ENCODE assay signal across 8 cellular contexts in the genomic region with DNA sequence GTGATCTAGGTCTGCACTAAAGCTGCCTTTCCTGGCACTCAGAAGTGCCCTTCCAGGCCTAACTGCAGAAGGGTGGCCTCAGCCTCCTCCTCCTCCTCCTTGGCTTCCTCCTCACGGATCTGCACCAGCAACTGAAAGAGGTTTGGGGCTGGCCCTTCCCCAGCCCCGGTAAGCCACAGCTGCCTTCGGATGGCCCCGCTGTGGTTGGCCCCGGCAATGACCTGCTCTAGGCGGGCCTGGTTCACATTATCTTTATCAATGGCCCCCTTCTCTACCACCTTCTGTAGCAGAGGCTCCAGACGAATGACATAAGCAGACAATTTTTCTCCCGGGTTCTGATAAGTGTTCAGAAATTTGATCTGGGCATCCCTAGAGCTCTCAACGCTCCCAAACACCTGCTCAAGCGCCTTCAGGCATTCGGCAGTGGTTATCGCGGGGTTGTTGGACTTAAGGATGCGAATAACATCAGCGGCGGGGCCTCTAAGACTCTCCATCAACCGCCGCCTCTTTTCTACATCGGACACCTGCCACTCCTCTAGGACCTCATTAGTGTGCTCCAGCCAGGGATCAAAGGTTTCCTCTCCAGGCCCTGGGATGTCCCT. TPM values are rescaled to one million over a fixed set of nuclear protein-coding genes. Genes with fewer than 3 reads are reported as not detected.
DNase-seq lines count a peak whose midpoint lies in the region; ATAC-seq and TF ChIP-seq lines count a peak whose summit lies in the region.

No MANE protein-coding gene starts in this region.

- H3F3A ChIP-seq in OCI-LY1 (ENCODE audit: insufficient read depth, low read length), result peaks cover 16% of the 10 kb centered on the region

- H3K4me1 ChIP-seq in CD4-positive, alpha-beta memory T cell (ENCODE audit: insufficient read depth, low read length), result peaks cover 26% of the 10 kb centered on the region
- H3K4me1 ChIP-seq in H9 (ENCODE audit: insufficient read depth, low read length) (no peaks in the 10 kb centered on the region), OCI-LY1 (ENCODE audit: insufficient read depth, low read length, severe bottlenecking) (peaks cover 26% of the 10 kb centered on the region)

- peak overlapping the region; percentile 89 to 99 (median 95) for H3K27ac Mint-ChIP-seq in CD4-positive, alpha-beta memory T cell
- no peak overlapping the region for H3K27ac Mint-ChIP-seq in H9
- H3K27ac Mint-ChIP-seq in stimulated activated effector memory CD8-positive, alpha-beta T cell treated with anti-CD3 and anti-CD28 coated beads, Interleukin-12 subunit alpha, Interleukin-12 subunit beta, amount 100 ng/mL, for 72 hours, result peak overlapping the region; percentile 99

- no peaks in the 10 kb centered on the region for H3K9me3 ChIP-seq in CD4-positive, alpha-beta memory T cell (ENCODE audit: control insufficient read depth in 1 of 2, low read length in 2 of 2)
- H3K9me3 ChIP-seq in H9 (ENCODE audit: control insufficient read depth, low read depth, low read length), result no peaks in the 10 kb centered on the region
- no peaks in the 10 kb centered on the region for H3K9me3 ChIP-seq in OCI-LY1 (ENCODE audit: low read length)

- H3K9ac ChIP-seq in H9 (ENCODE audit: extremely low read depth, insufficient read length, low read length), result peak overlapping the region; percentile 92
- peak overlapping the region; percentile 81 for H3K9ac ChIP-seq in OCI-LY1 (ENCODE audit: low read length)

- intact Hi-C loops in CD4-positive, alpha-beta memory T cell (cut with micrococcal nuclease), result loop anchor here (5.0 kb wide), 2 partner anchors 50 to 75 kb away; a partner anchor contains a TSS

- H3K79me2 ChIP-seq in H9 (ENCODE audit: insufficient read depth, low read length) (peaks cover 9% of the 10 kb centered on the region; the same call in 1 of the 2 replicates), OCI-LY1 (ENCODE audit: insufficient read depth, low read length) (no peaks in the 10 kb centered on the region)

- no peak for TF ChIP-seq CTCF in H9 (conservative IDR thresholded peaks at IDR 0.05)
- TF ChIP-seq CTCF in OCI-LY1 (IDR thresholded peaks at IDR 0.05; ENCODE audit: low read length), result no peak
- no peak for TF ChIP-seq CTCF in kidney epithelial cell (IDR thresholded peaks at IDR 0.05; ENCODE audit: insufficient read depth, low read length, poor library complexity, severe bottlenecking)

- H4K20me1 ChIP-seq in H9 (ENCODE audit: control insufficient read depth, insufficient read depth, insufficient read length) (peaks cover 2% of the 10 kb centered on the region), OCI-LY1 (ENCODE audit: insufficient read depth, low read length) (no peaks in the 10 kb centered on the region)

- no peaks in the 10 kb centered on the region for H3K9me2 ChIP-seq in OCI-LY1 (ENCODE audit: low read depth, low read length)

- H3K27me3 ChIP-seq in CD4-positive, alpha-beta memory T cell (ENCODE audit: insufficient read depth, low read length), result no peaks in the 10 kb centered on the region
- H3K27me3 ChIP-seq in H9 (ENCODE audit: insufficient read depth, low read length) (no peaks in the 10 kb centered on the region), OCI-LY1 (ENCODE audit: insufficient read depth, low read length) (no peaks in the 10 kb centered on the region), kidney epithelial cell (ENCODE audit: control insufficient read depth, insufficient read depth, low read length) (no peaks in the 10 kb centered on the region)

- no peaks in the 10 kb centered on the region for H3K27me3 Mint-ChIP-seq in CD4-positive, alpha-beta memory T cell
- H3K27me3 Mint-ChIP-seq in H9 (ENCODE audit: low read depth), result peaks cover 5% of the 10 kb centered on the region

- no peak overlapping the region for H2BK20ac ChIP-seq in H9 (ENCODE audit: low read depth, low read length, poor library complexity, severe bottlenecking)

- H2BK120ac ChIP-seq in H9 (ENCODE audit: low read depth, low read length, poor library complexity, severe bottlenecking), result no peak overlapping the region

- H3K4me1 Mint-ChIP-seq in CD4-positive, alpha-beta memory T cell, result peaks cover 19 to 35% (median 25%) of the 10 kb centered on the region in 4 donors
- H3K4me1 Mint-ChIP-seq in H9, result peaks cover 28 to 34% of the 10 kb centered on the region in 2 experiments
- peaks cover 37% of the 10 kb centered on the region for H3K4me1 Mint-ChIP-seq in stimulated activated effector memory CD8-positive, alpha-beta T cell treated with anti-CD3 and anti-CD28 coated beads, Interleukin-12 subunit alpha, Interleukin-12 subunit beta, amount 100 ng/mL, for 72 hours

- H4K5ac ChIP-seq in H9 (ENCODE audit: insufficient read length, low read depth, low read length), result no peak overlapping the region

- CTCF ChIA-PET in CD4-positive, alpha-beta memory T cell (lab: Charles Lee; ENCODE audit: partially characterized antibody), result interaction anchor here (1.1 to 4.0 kb wide), 6 partner anchors 10 to 116 kb away, joined by 4 to 19 read pairs (median 6); no protein-coding TSS in a partner anchor

- peaks cover 0 to 5% (median 0%) of the 10 kb centered on the region in 8 donors for H3K9me3 Mint-ChIP-seq in CD4-positive, alpha-beta memory T cell
- H3K9me3 Mint-ChIP-seq in H9, result no peaks in the 10 kb centered on the region; a peak in 1 of 5 replicates
- H3K9me3 Mint-ChIP-seq in stimulated activated effector memory CD8-positive, alpha-beta T cell treated with anti-CD3 and anti-CD28 coated beads, Interleukin-12 subunit alpha, Interleukin-12 subunit beta, amount 100 ng/mL, for 72 hours, result no peaks in the 10 kb centered on the region

- peak; percentile 57 for ATAC-seq in stimulated activated effector memory CD8-positive, alpha-beta T cell treated with anti-CD3 and anti-CD28 coated beads, Interleukin-12 subunit alpha, Interleukin-12 subunit beta, amount 100 ng/mL, for 72 hours
- ATAC-seq in GM21528 (IDR thresholded peaks at IDR 0.05; ENCODE audit: low FRiP score, unreplicated experiment) (no peak), HG03342 (IDR thresholded peaks at IDR 0.05; ENCODE audit: unreplicated experiment) (no peak)

- H3K23me2 ChIP-seq in H9 (ENCODE audit: insufficient read length, low read depth, low read length, poor library complexity, severe bottlenecking), result peaks cover 21% of the 10 kb centered on the region

- peak overlapping the region; percentile 88 for H3K4me2 ChIP-seq in H9 (ENCODE audit: insufficient read depth, insufficient read length, low read length)
- H3K4me2 ChIP-seq in OCI-LY1 (ENCODE audit: low read length), result peak overlapping the region; percentile 88

- H2AFZ ChIP-seq in H9 (ENCODE audit: low read length) (no peak overlapping the region), OCI-LY1 (ENCODE audit: low read length) (no peak overlapping the region)

- H3K36me3 Mint-ChIP-seq in CD4-positive, alpha-beta memory T cell, result peaks cover 5 to 35% of the 10 kb centered on the region in 2 donors
- peaks cover 3 to 11% (median 11%) of the 10 kb centered on the region in 3 experiments; a peak in 6 of 7 replicates for H3K36me3 Mint-ChIP-seq in H9 (ENCODE audit: insufficient read depth in 1 of 3, low read depth in 3 of 3)
- peaks cover 56% of the 10 kb centered on the region for H3K36me3 Mint-ChIP-seq in stimulated activated effector memory CD8-positive, alpha-beta T cell treated with anti-CD3 and anti-CD28 coated beads, Interleukin-12 subunit alpha, Interleukin-12 subunit beta, amount 100 ng/mL, for 72 hours

- peak overlapping the region; percentile 80 for H3K27ac ChIP-seq in CD4-positive, alpha-beta memory T cell (ENCODE audit: low read depth, low read length)
- no peak overlapping the region for H3K27ac ChIP-seq in H9 (ENCODE audit: insufficient read length, low read depth, low read length)
- peak overlapping the region; percentile 13 for H3K27ac ChIP-seq in OCI-LY1 (ENCODE audit: low read depth, low read length, poor library complexity, severe bottlenecking)

- H3K18ac ChIP-seq in H9 (ENCODE audit: insufficient read length, low read depth, low read length), result no peak overlapping the region

- POLR2A ChIA-PET in CD4-positive, alpha-beta memory T cell (lab: Charles Lee; ENCODE audit: partially characterized antibody), result interaction anchor here (0.8 to 4.9 kb wide), 19 partner anchors 11 to 237 kb away, joined by 3 to 57 read pairs (median 7); a partner anchor contains a TSS

- no peaks in the 10 kb centered on the region for H3K79me1 ChIP-seq in H9 (ENCODE audit: insufficient read depth, low read depth, low read length, poor library complexity, severe bottlenecking)

- DNase-seq in CD4-positive, alpha-beta memory T cell, result peak; percentile 13 to 45 (median 20)
- DNase-seq in H9, result peak; percentile 39
- peak; percentile 41 for DNase-seq in astrocyte of the hippocampus (ENCODE audit: low read depth, low spot score)
- DNase-seq in kidney epithelial cell (ENCODE audit: low read depth), result no peak
- peak; percentile 33 to 76 for DNase-seq in stimulated activated effector memory CD8-positive, alpha-beta T cell treated with anti-CD3 and anti-CD28 coated beads, Interleukin-12 subunit alpha, Interleukin-12 subunit beta, amount 100 ng/mL, for 72 hours (ENCODE audit: low spot score in 2 of 2)

- peak overlapping the region; percentile 92 to 96 for H3K4me3 ChIP-seq in CD4-positive, alpha-beta memory T cell (ENCODE audit: low read length in 2 of 2)
- H3K4me3 ChIP-seq in OCI-LY1 (ENCODE audit: low read depth, low read length, poor library complexity, severe bottlenecking), result peak overlapping the region; percentile 71
- peak overlapping the region; percentile 69 for H3K4me3 ChIP-seq in kidney epithelial cell (ENCODE audit: low read depth, low read length)

- no peak overlapping the region for H2AK5ac ChIP-seq in H9 (ENCODE audit: insufficient read length, low read length)

- no peak overlapping the region for H3T11ph ChIP-seq in H9 (ENCODE audit: low read length)

- no peak overlapping the region for H4K91ac ChIP-seq in H9 (ENCODE audit: insufficient read length, low read depth, low read length)

- H2BK12ac ChIP-seq in H9 (ENCODE audit: insufficient read length, low read depth, low read length), result no peak overlapping the region

- H3K23ac ChIP-seq in H9 (ENCODE audit: insufficient read length, low read depth, low read length), result no peak overlapping the region

- no peak overlapping the region for H2BK5ac ChIP-seq in H9 (ENCODE audit: insufficient read length, low read length)

- WGBS in H9 (ENCODE audit: extremely low coverage, insufficient read length, low lambda C conversion rate), result no CpG with 5 or more reads among the region's 19 CpGs

- H3K14ac ChIP-seq in H9 (ENCODE audit: insufficient read depth, low read length), result no peak overlapping the region

- H3K36me3 ChIP-seq in CD4-positive, alpha-beta memory T cell (ENCODE audit: insufficient read depth, low read length), result peaks cover 6% of the 10 kb centered on the region
- H3K36me3 ChIP-seq in OCI-LY1 (ENCODE audit: insufficient read depth, low read length) (peaks cover 20% of the 10 kb centered on the region; the same call in 1 of the 2 replicates), kidney epithelial cell (ENCODE audit: control insufficient read depth, insufficient read depth, low read length) (no peaks in the 10 kb centered on the region)

- no peak overlapping the region for H4K8ac ChIP-seq in H9 (replicated peaks; ENCODE audit: insufficient read length, low read depth, low read length)

- H3K56ac ChIP-seq in H9 (ENCODE audit: insufficient read length, low read depth, low read length), result no peak overlapping the region

- no peak overlapping the region for H3K4ac ChIP-seq in H9 (ENCODE audit: low read depth, low read length)

- no peak overlapping the region for H2BK15ac ChIP-seq in H9 (ENCODE audit: low read depth, low read length)

- peak overlapping the region; percentile 85 to 100 (median 98) for H3K4me3 Mint-ChIP-seq in CD4-positive, alpha-beta memory T cell
- H3K4me3 Mint-ChIP-seq in H9, result peak overlapping the region; percentile 81 to 94
- peak overlapping the region; percentile 99 for H3K4me3 Mint-ChIP-seq in stimulated activated effector memory CD8-positive, alpha-beta T cell treated with anti-CD3 and anti-CD28 coated beads, Interleukin-12 subunit alpha, Interleukin-12 subunit beta, amount 100 ng/mL, for 72 hours

RNA-seq across cellular contexts. Expression of a gene that starts 1.5 kb away (rescaled TPM):
- total RNA-seq in CD4-positive, alpha-beta memory T cell, result 10 to 100 TPM; 53.3 to 59.3 TPM
- 10 to 100 TPM; 47.8 to 56.3 TPM for polyA plus RNA-seq in CD4-positive, alpha-beta memory T cell
- total RNA-seq in H9 (2021) (56.1 and 58.0 TPM in 2 replicates), kidney epithelial cell (31.0 and 31.8 TPM in 2 replicates)

Comparison
In these comparisons a context has a peak if more than half of its experiments do, and no peak if none do; other contexts are left out.
1. H3K27ac Mint-ChIP-seq: peak in CD4-positive, alpha-beta memory T cell (7 of 7) and stimulated activated effector memory CD8-positive, alpha-beta T cell treated with anti-CD3 and anti-CD28 coated beads, Interleukin-12 subunit alpha, Interleukin-12 subunit beta, amount 100 ng/mL, for 72 hours (single experiment); none in H9 (0 of 3).
2. Peak in every context shown above with its lines, with median percentiles within 50 percentile points of each other: H3K4me3 ChIP-seq and H3K4me3 Mint-ChIP-seq.